Comparison of ENCODE assay signal across 1 cellular context in genomic region chr7:7812112-7812511, GRCh38.
TF ChIP-seq lines count a peak whose summit lies in the region.

No MANE protein-coding gene starts in this region.

TF ChIP-seq in liver, 16 proteins besides CTCF, POLR2A, EP300 and RAD21 (continued from another document):
- TF ChIP-seq REST (IDR thresholded peaks at IDR 0.05) (no peak), TAF1 (conservative IDR thresholded peaks at IDR 0.05) (no peak), FOXA1 (IDR thresholded peaks at IDR 0.05) (peak; percentile 41), JUND (IDR thresholded peaks at IDR 0.05) (peak in 1 of 2 donors; percentile 44)
